ENCODE assay signal across 15 cellular contexts in the genomic region with DNA sequence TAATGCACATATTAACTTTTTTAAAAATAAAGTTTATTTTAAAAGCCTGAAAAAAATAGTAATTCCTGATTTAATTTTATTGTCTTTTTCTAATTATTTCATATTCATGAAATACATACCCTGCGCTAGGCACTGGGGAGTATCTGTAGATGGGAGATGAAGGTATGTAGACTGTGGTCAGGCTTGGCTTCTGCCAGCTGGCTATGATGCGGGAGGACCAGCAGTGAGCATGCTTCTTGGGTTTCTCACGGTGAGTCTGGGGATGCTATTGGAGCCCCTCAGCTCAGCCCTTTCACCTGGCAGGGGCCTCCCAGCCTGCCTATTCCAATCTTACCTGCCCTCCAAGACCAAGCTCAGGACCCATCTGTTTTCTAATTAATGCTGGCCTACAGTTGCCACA.
A peak's percentile ranks its signal among the peaks of the same experiment; 100 is the strongest.
DNase-seq lines count a peak whose midpoint lies in the region; ATAC-seq and TF ChIP-seq lines count a peak whose summit lies in the region.
"Had no signal": no experiment of that assay in that cellular context is flagged by ENCODE, and none has a peak within 500 bp of the region (broad histone marks: within the 10 kb centered on the region; RNA-seq: fewer than 3 reads in every experiment).

No MANE protein-coding gene starts in this region.

- H3K36me3 ChIP-seq in prostate gland: no peaks in the 10 kb centered on the region
- H3K36me3 ChIP-seq in gastrocnemius medialis: no peaks in the 10 kb centered on the region

- H3K4me3 ChIP-seq in prostate gland: no peak overlapping the region
- H3K4me3 ChIP-seq in gastrocnemius medialis: no peak overlapping the region
- H3K4me3 ChIP-seq: A549 had no signal

- TF ChIP-seq POLR2A in prostate gland (IDR thresholded peaks at IDR 0.05) (no peak), gastrocnemius medialis (IDR thresholded peaks at IDR 0.05) (no peak)

- TF ChIP-seq CTCF in C4-2B (conservative IDR thresholded peaks at IDR 0.05) (no peak), VCaP (conservative IDR thresholded peaks at IDR 0.05) (no peak), prostate gland (IDR thresholded peaks at IDR 0.05) (no peak), gastrocnemius medialis (IDR thresholded peaks at IDR 0.05 in 4 of 5, conservative IDR thresholded peaks at IDR 0.05 in 1 of 5) (no peak)

- intact Hi-C loops in prostate gland (cut with DNase I): no loop called here
- intact Hi-C loops in gastrocnemius medialis (cut with DNase I; ENCODE audit: low total_unique reads): no loop called here

- ATAC-seq in gastrocnemius medialis: no peak
- ATAC-seq: A549 had no signal

- H3K9me3 ChIP-seq in prostate gland: no peaks in the 10 kb centered on the region
- H3K9me3 ChIP-seq in gastrocnemius medialis: no peaks in the 10 kb centered on the region
- H3K9me3 ChIP-seq: A549, SK-N-SH had no signal

- H3K27me3 ChIP-seq in prostate gland (replicated peaks; ENCODE audit: insufficient read depth) (no peaks in the 10 kb centered on the region), gastrocnemius medialis (no peaks in the 10 kb centered on the region)

- in situ Hi-C loops in gastrocnemius medialis (cut with MboI; ENCODE audit: low sequenced_read_pairs in 4 of 4): no loop called here

- 94% methylated on average over 3 of the region's 3 CpGs for WGBS in prostate gland

- peak; percentile 31 for DNase-seq in NCI-H146 (lab: John Stamatoyannopoulos, UW)
- no peak for DNase-seq in prostate gland (ENCODE audit: low spot score)
- no peak for DNase-seq in NCI-H526 (lab: John Stamatoyannopoulos, UW)
- DNase-seq in GM03348 (ENCODE audit: low spot score): no peak
- no peak for DNase-seq in gastrocnemius medialis
- DNase-seq in NCI-H2196 treated with DMSO at 0.1 percent for 48 hours (lab: John Stamatoyannopoulos, UW; ENCODE audit: unreplicated experiment): no peak
- DNase-seq: Karpas-422, NCI-H1417 treated with DMSO at 0.1 percent for 48 hours, NCI-H1930, NCI-H2171 treated with DMSO at 0.1 percent for 48 hours, SIG-M5, SK-N-SH had no signal

- peaks cover 3% of the 10 kb centered on the region for H3K4me1 ChIP-seq in prostate gland (replicated peaks)
- peaks cover under 1 to 2% of the 10 kb centered on the region in 2 donors for H3K4me1 ChIP-seq in gastrocnemius medialis
- H3K4me1 ChIP-seq: A549 had no signal

- H3K27ac ChIP-seq in C4-2B (peak overlapping the region; percentile 67), VCaP (peak overlapping the region; percentile 84), prostate gland (peak overlapping the region; percentile 79 to 82), gastrocnemius medialis (no peak overlapping the region)
- H3K27ac ChIP-seq: A549 had no signal

Comparison
In these comparisons a context has a peak if more than half of its experiments do, and no peak if none do; other contexts are left out.
1. H3K27ac ChIP-seq: peak in C4-2B (single experiment), VCaP (single experiment) and prostate gland (2 of 2); none in gastrocnemius medialis (0 of 4).